36 cellular contexts compared by ENCODE assay signal in genomic region chr17:53792997-53793396, GRCh38. TPM values are rescaled to one million over a fixed set of nuclear protein-coding genes. Genes with fewer than 3 reads are reported as not detected.
"Had no signal": no experiment of that assay in that cellular context is flagged by ENCODE, and none has a peak within 500 bp of the region (broad histone marks: within the 10 kb centered on the region; RNA-seq: fewer than 3 reads in every experiment).

No MANE protein-coding gene starts in this region.

- ATAC-seq: activated CD8-positive, alpha-beta T cell treated with anti-CD3 and anti-CD28 coated beads for 36 hours; activated T-cell treated with anti-CD3 and anti-CD28 coated beads, Interleukin-2, amount 50 U/mL, for 72 hours; activated T-helper 17 cell treated with anti-CD3 and anti-CD28 coated beads, Interleukin-2, amount 50 U/mL, for 72 hours; PC-3 had no signal

- H3K4me2 ChIP-seq: KMS-11 had no signal

- H3K9me3 ChIP-seq: Peyer's patch had no signal

- DNase-seq: activated CD4-positive, alpha-beta T cell treated with anti-CD3 and anti-CD28 coated beads, Interleukin-2, amount 10 ng/mL, durations not matched to agents 24 days and 14 days; activated CD4-positive, alpha-beta T cell treated with anti-CD3 and anti-CD28 coated beads, Interleukin-2, amount 50 U/mL, for 4 hours; activated CD8-positive, alpha-beta T cell treated with anti-CD3 and anti-CD28 coated beads for 36 hours; activated effector memory CD4-positive, alpha-beta T cell treated with anti-CD3 and anti-CD28 coated beads, Interleukin-2, amount 50 U/mL, for 16 hours; activated naive CD4-positive, alpha-beta T cell; activated naive CD4-positive, alpha-beta T cell treated with anti-CD3 and anti-CD28 coated beads, Interleukin-2, amount 50 U/mL, for 16 hours; activated naive CD8-positive, alpha-beta T cell treated with anti-CD3 and anti-CD28 coated beads for 36 hours; activated T-cell treated with anti-CD3 and anti-CD28 coated beads, Interleukin-2, amount 50 U/mL, for 1 hour; activated T-cell treated with anti-CD3 and anti-CD28 coated beads, Interleukin-2, amount 50 U/mL, for 72 hours; amniotic stem cell; aorta; brain microvascular endothelial cell; MM.1S; MV-4-11; NCI-H1092; NCI-H1436 treated with DMSO at 0.1 percent for 48 hours; NCI-H1694 treated with DMSO at 0.1 percent for 48 hours; NCI-H2029 treated with DMSO at 0.1 percent for 48 hours; NCI-H2107; NCI-H2171; NCI-H510A; NCI-H526; NCI-H748 treated with DMSO at 0.1 percent for 48 hours; NK-92 treated with Interleukin-12 subunit alpha and Interleukin-12 subunit beta, amount 100 ng/mL, for 24 hours; PC-3; RPMI8226; SIG-M5; T1000 had no signal

- H3K4me1 ChIP-seq: Peyer's patch had no signal

- H3K27me3 ChIP-seq: brain microvascular endothelial cell, Peyer's patch had no signal

- H3K4me3 ChIP-seq: Peyer's patch had no signal

- H3K27ac ChIP-seq: brain microvascular endothelial cell, KMS-11, Peyer's patch had no signal

- H3K9ac ChIP-seq: KMS-11 had no signal

- H3K36me3 ChIP-seq: brain microvascular endothelial cell, Peyer's patch had no signal

RNA-seq across cellular contexts. Expression of gene KIF2B, which starts 29.7 kb away (rescaled TPM):
- total RNA-seq: activated CD4-positive, alpha-beta T cell treated with anti-CD3 and anti-CD28 coated beads, Interleukin-2, amount 10 ng/mL, durations not matched to agents 24 days and 14 days; activated CD8-positive, alpha-beta memory T cell treated with anti-CD3 and anti-CD28 coated beads for 36 hours; activated CD8-positive, alpha-beta T cell treated with anti-CD3 and anti-CD28 coated beads for 36 hours; activated naive CD8-positive, alpha-beta T cell treated with anti-CD3 and anti-CD28 coated beads for 36 hours; activated T-cell treated with anti-CD3 and anti-CD28 coated beads, Interleukin-2, amount 50 U/mL, for 72 hours; activated T-helper 17 cell treated with anti-CD3 and anti-CD28 coated beads, Interleukin-2, amount 50 U/mL, for 72 hours; aorta; LHCN-M2; PC-3; Peyer's patch; SK-MEL-5; T-helper 1 cell treated with Interleukin-12 subunit alpha and Interleukin-12 subunit beta and Interleukin-4 antibody, amounts not matched to agents 30 ng/mL and 1 ng/mL, for 36 hours; T-helper 2 cell treated with Interferon-gamma antibody and Interleukin-4, amounts not matched to agents 100 ng/mL and 5 ng/mL, for 36 hours had no signal
- polyA plus RNA-seq: aorta had no signal
